ENCODE assay signal across 8 cellular contexts in the genomic region with DNA sequence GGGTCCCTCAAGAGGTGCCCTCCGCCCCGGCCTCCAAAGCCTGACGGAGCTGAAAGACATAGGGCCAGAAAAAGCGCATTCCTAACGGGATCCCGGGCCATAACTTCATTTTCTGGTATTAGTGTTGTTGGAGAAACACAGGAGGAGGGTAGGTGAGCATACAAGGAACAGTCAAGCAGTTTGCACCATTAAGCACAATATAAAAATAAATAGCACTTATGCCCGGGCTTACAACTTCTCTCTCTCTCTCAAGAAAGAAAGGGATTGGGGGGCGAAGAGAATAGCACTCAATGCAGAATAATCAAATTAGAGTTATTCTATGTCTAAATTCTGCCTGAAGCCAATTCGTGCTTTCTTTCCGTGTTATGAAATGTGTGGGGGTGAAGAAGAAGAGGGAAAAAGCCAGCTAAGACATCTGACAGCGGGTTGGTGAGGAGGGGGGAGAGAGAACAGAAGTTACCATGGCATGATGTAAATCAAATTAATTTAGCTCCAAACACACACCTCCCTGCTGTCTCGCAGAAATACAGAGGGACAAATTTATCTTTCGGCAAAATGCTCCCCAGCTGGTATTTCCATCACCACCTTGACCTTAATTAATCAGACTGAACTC. TPM values are rescaled to one million over a fixed set of nuclear protein-coding genes. Genes with fewer than 3 reads are reported as not detected.
DNase-seq lines count a peak whose midpoint lies in the region; ATAC-seq, FAIRE-seq and TF ChIP-seq lines count a peak whose summit lies in the region.

No MANE protein-coding gene starts in this region.

- ATAC-seq in left lobe of liver (peak; percentile 12), HG03521 (IDR thresholded peaks at IDR 0.05; ENCODE audit: unreplicated experiment) (no peak)

- H4K20me1 ChIP-seq in astrocyte (ENCODE audit: insufficient read depth, low read length), result no peaks in the 10 kb centered on the region

- peak overlapping the region; percentile 69 for H3K4me3 Mint-ChIP-seq in astrocyte (ENCODE audit: unreplicated experiment)

- no peaks in the 10 kb centered on the region for H3K36me3 ChIP-seq in astrocyte (ENCODE audit: insufficient read depth, low read length)
- H3K36me3 ChIP-seq in stomach, result no peaks in the 10 kb centered on the region

- peak overlapping the region; percentile 81 for H3K4me2 ChIP-seq in astrocyte (ENCODE audit: low read length)

- H3K9ac ChIP-seq in astrocyte (ENCODE audit: low read length), result no peak overlapping the region

- TF ChIP-seq EP300 in stomach (IDR thresholded peaks at IDR 0.05), result no peak

- H3K79me2 ChIP-seq in astrocyte (ENCODE audit: insufficient read depth, low read length), result no peaks in the 10 kb centered on the region

- H2AFZ ChIP-seq in astrocyte (ENCODE audit: low read depth, low read length), result peak overlapping the region; percentile 62

- H3K27me3 Mint-ChIP-seq in astrocyte (ENCODE audit: low read depth, unreplicated experiment), result peaks cover 26% of the 10 kb centered on the region

- H3K9me3 Mint-ChIP-seq in astrocyte (ENCODE audit: unreplicated experiment), result peaks cover 5% of the 10 kb centered on the region

- no peaks in the 10 kb centered on the region for H3K4me1 ChIP-seq in astrocyte (ENCODE audit: insufficient read depth, low read length)
- H3K4me1 ChIP-seq in stomach, result peaks cover 6 to 43% (median 20%) of the 10 kb centered on the region in 4 donors

- intact Hi-C loops in stomach (cut with DNase I; ENCODE audit: low total_unique reads), result no loop called here

- DNase-seq in NCI-H1417 (lab: John Stamatoyannopoulos, UW), result peak in 2 of 3 experiments; percentile 33 to 59
- no peak for DNase-seq in NCI-H1417 treated with DMSO at 0.1 percent for 48 hours (lab: John Stamatoyannopoulos, UW)
- no peak for DNase-seq in astrocyte (ENCODE audit: low read depth)
- DNase-seq in left lobe of liver (ENCODE audit: low spot score), result no peak
- DNase-seq in stomach, result no peak
- no peak for DNase-seq in SHP77 treated with DMSO at 0.1 percent for 48 hours (lab: John Stamatoyannopoulos, UW)
- no peak for DNase-seq in MV-4-11 (lab: John Stamatoyannopoulos, UW)

- H3K36me3 Mint-ChIP-seq in astrocyte (ENCODE audit: low read depth, unreplicated experiment), result no peaks in the 10 kb centered on the region

- WGBS in stomach, 5 donors, result 39 to 51% (median 47%) methylated on average over 10 to 13 of the region's 13 CpGs

- H3K27me3 ChIP-seq in astrocyte (ENCODE audit: insufficient read depth, low read length) (peaks cover 42% of the 10 kb centered on the region), stomach (peaks cover 0 to 30% (median 20%) of the 10 kb centered on the region in 3 donors)

- no peaks in the 10 kb centered on the region for H3K9me3 ChIP-seq in astrocyte (ENCODE audit: insufficient read depth, low read depth, low read length)
- H3K9me3 ChIP-seq in stomach, result no peaks in the 10 kb centered on the region

- FAIRE-seq in astrocyte (lab: Jason Lieb, UNC), result no peak

- H3K4me1 Mint-ChIP-seq in astrocyte (ENCODE audit: low read depth, unreplicated experiment), result peaks cover 7% of the 10 kb centered on the region

- H3K27ac Mint-ChIP-seq in astrocyte (ENCODE audit: unreplicated experiment), result no peak overlapping the region

- H3K27ac ChIP-seq in astrocyte (ENCODE audit: low read depth, low read length) (no peak overlapping the region), stomach (peak overlapping the region; percentile 69 to 92 (median 84))

- TF ChIP-seq CTCF in astrocyte (IDR thresholded peaks at IDR 0.05; ENCODE audit: insufficient read depth, low read depth, low read length) (no peak), stomach (IDR thresholded peaks at IDR 0.05) (no peak)

- H3K4me3 ChIP-seq in astrocyte (ENCODE audit: insufficient read depth, low read depth, low read length), result peak overlapping the region; percentile 30
- H3K4me3 ChIP-seq in stomach, result peak overlapping the region; percentile 58 to 63 (median 60)

- TF ChIP-seq POLR2A in stomach (IDR thresholded peaks at IDR 0.05), result no peak

RNA-seq across cellular contexts. Expression of gene METTL24, which starts 0.5 kb away (rescaled TPM):
- total RNA-seq in astrocyte, result 0.36 and 0.75 TPM in 2 replicates
- 0.48 TPM for total RNA-seq in left lobe of liver
- 10 to 100 TPM in 2 of 5 donors, 1 to 10 TPM in 2, not detected in 1; 2.8 to 25.8 (median 9.5) TPM for total RNA-seq in stomach
- 1 to 10 TPM in 1 of 3 donors, under 1 TPM in 2; 0.55 to 1.7 (median 0.87) TPM for polyA plus RNA-seq in stomach

RNA-seq across cellular contexts. Expression of gene DDO, which starts 56.7 kb away (rescaled TPM):
- total RNA-seq in astrocyte (not detected in 2 replicates), left lobe of liver (5.2 TPM), stomach (1 to 10 TPM in 2 of 5 donors, not detected in 3; 1.8 to 4.1 TPM)
- polyA plus RNA-seq in stomach, result 1 to 10 TPM in 1 of 3 donors, under 1 TPM in 2; 0.40 to 1.2 (median 0.44) TPM

Comparison
In these comparisons a context has a peak if more than half of its experiments do, and no peak if none do; other contexts are left out.
1. DNase-seq: peak in NCI-H1417 (2 of 3); none in NCI-H1417 treated with DMSO at 0.1 percent for 48 hours (single experiment), astrocyte (single experiment), left lobe of liver (single experiment), stomach (single experiment), SHP77 treated with DMSO at 0.1 percent for 48 hours (single experiment) and MV-4-11 (single experiment).